ENCODE assay signal across 8 cellular contexts in genomic region chr5:176415240-176416122, GRCh38. TPM values are rescaled to one million over a fixed set of nuclear protein-coding genes. Genes with fewer than 3 reads are reported as not detected.
DNase-seq lines count a peak whose midpoint lies in the region; ATAC-seq and TF ChIP-seq lines count a peak whose summit lies in the region.

No MANE protein-coding gene starts in this region.

- intact Hi-C loops in heart left ventricle (cut with DNase I) = loop anchor here in 8 of 10 donors (2.0 to 10.0 kb wide), 11 partner anchors 31 to 239 kb away; partner anchors contain the start of genes RNF44 (in 3 of the 8), CDHR2 (in 2 of the 8), KIAA1191 (in 2 of the 8) and ARL10 (in 1 of the 8)

- peak overlapping the region; percentile 83 to 99 (median 96) for H3K27ac ChIP-seq in heart left ventricle

- H3K4me3 Mint-ChIP-seq in activated naive CD8-positive, alpha-beta T cell treated with anti-CD3 and anti-CD28 coated beads, Interleukin-2, amount 10 ng/mL, durations not matched to agents 7 days and 5 days = peak overlapping the region; percentile 84
- H3K4me3 Mint-ChIP-seq in progenitor cell of endocrine pancreas (ENCODE audit: low read depth) = peak overlapping the region; percentile 72

- TF ChIP-seq CTCF in heart left ventricle (IDR thresholded peaks at IDR 0.05) (no peak), progenitor cell of endocrine pancreas (IDR thresholded peaks at IDR 0.05; ENCODE audit: unreplicated experiment) (no peak)

- H3K27ac Mint-ChIP-seq in activated naive CD8-positive, alpha-beta T cell treated with anti-CD3 and anti-CD28 coated beads, Interleukin-2, amount 10 ng/mL, durations not matched to agents 7 days and 5 days = peak overlapping the region; percentile 7
- peak overlapping the region; percentile 67 for H3K27ac Mint-ChIP-seq in progenitor cell of endocrine pancreas

- H3K36me3 ChIP-seq in heart left ventricle = peaks cover 0 to 8% (median under 1%) of the 10 kb centered on the region in 9 donors

- peaks cover 10 to 56% (median 42%) of the 10 kb centered on the region in 12 donors for H3K4me1 ChIP-seq in heart left ventricle

- DNase-seq in EH (ENCODE audit: low read depth) (peak; percentile 90), HT-29 (ENCODE audit: low spot score) (peak; percentile 56), heart left ventricle (peak in 4 of 5 donors; percentile 33 to 57 (median 42)), progenitor cell of endocrine pancreas (ENCODE audit: low spot score, unreplicated experiment) (no peak), OCI-M1 (lab: John Stamatoyannopoulos, UW) (no peak), NCI-H1436 treated with DMSO at 0.1 percent for 48 hours (lab: John Stamatoyannopoulos, UW) (no peak)
- DNase-seq in activated naive CD8-positive, alpha-beta T cell treated with anti-CD3 and anti-CD28 coated beads, Interleukin-2, amount 10 ng/mL, durations not matched to agents 7 days and 5 days = no peak
- no peak for DNase-seq in stimulated activated CD4-positive, alpha-beta T cell treated with anti-CD3 and anti-CD28 coated beads, Interleukin-4, amount 100 ng/mL, for 24 hours

- H3K4me1 Mint-ChIP-seq in activated naive CD8-positive, alpha-beta T cell treated with anti-CD3 and anti-CD28 coated beads, Interleukin-2, amount 10 ng/mL, durations not matched to agents 7 days and 5 days = peaks cover 25% of the 10 kb centered on the region
- no peaks in the 10 kb centered on the region for H3K4me1 Mint-ChIP-seq in progenitor cell of endocrine pancreas (ENCODE audit: low read depth)

- no peaks in the 10 kb centered on the region for H3K27me3 ChIP-seq in heart left ventricle

- no peaks in the 10 kb centered on the region for H3K9me3 ChIP-seq in heart left ventricle

- H3K27me3 Mint-ChIP-seq in activated naive CD8-positive, alpha-beta T cell treated with anti-CD3 and anti-CD28 coated beads, Interleukin-2, amount 10 ng/mL, durations not matched to agents 7 days and 5 days = peaks cover 11% of the 10 kb centered on the region
- no peaks in the 10 kb centered on the region for H3K27me3 Mint-ChIP-seq in progenitor cell of endocrine pancreas

- WGBS in heart left ventricle, 4 donors = 39 to 57% (median 41%) methylated on average over 14 to 20 of the region's 20 CpGs

- H3K4me3 ChIP-seq in heart left ventricle = peak overlapping the region; percentile 47 to 100 (median 84)

- H3K9me3 Mint-ChIP-seq in activated naive CD8-positive, alpha-beta T cell treated with anti-CD3 and anti-CD28 coated beads, Interleukin-2, amount 10 ng/mL, durations not matched to agents 7 days and 5 days = no peaks in the 10 kb centered on the region
- peaks cover 4% of the 10 kb centered on the region for H3K9me3 Mint-ChIP-seq in progenitor cell of endocrine pancreas (ENCODE audit: low read depth)

- ATAC-seq in activated naive CD8-positive, alpha-beta T cell treated with anti-CD3 and anti-CD28 coated beads, Interleukin-2, amount 10 ng/mL, durations not matched to agents 7 days and 5 days (ENCODE audit: low read depth) = no peak
- peak in 3 of 4 donors; percentile 4 to 21 (median 18) for ATAC-seq in heart left ventricle

- TF ChIP-seq POLR2A in heart left ventricle (IDR thresholded peaks at IDR 0.05) = no peak

- no peaks in the 10 kb centered on the region for H3K36me3 Mint-ChIP-seq in activated naive CD8-positive, alpha-beta T cell treated with anti-CD3 and anti-CD28 coated beads, Interleukin-2, amount 10 ng/mL, durations not matched to agents 7 days and 5 days
- peaks cover under 1% of the 10 kb centered on the region for H3K36me3 Mint-ChIP-seq in progenitor cell of endocrine pancreas (ENCODE audit: insufficient read depth)

- POLR2A ChIA-PET in activated naive CD8-positive, alpha-beta T cell treated with anti-CD3 and anti-CD28 coated beads, Interleukin-2, amount 10 ng/mL, durations not matched to agents 7 days and 5 days (lab: Charles Lee) = interaction anchor here (0.5 to 3.1 kb wide), 12 partner anchors 10 to 181 kb away, joined by 3 to 20 read pairs (median 6); partner anchors contain the start of genes HIGD2A, KIAA1191, NOP16 and RNF44

RNA-seq across cellular contexts. Expression of gene CLTB, which starts 0.9 kb away (rescaled TPM):
- total RNA-seq in HT-29 (2014; rRNA removed; shearing (Covaris generic)) = 87.3 and 97.2 TPM in 2 replicates
- total RNA-seq in activated naive CD8-positive, alpha-beta T cell treated with anti-CD3 and anti-CD28 coated beads, Interleukin-2, amount 10 ng/mL, durations not matched to agents 7 days and 5 days = 10 to 100 TPM; 52.8 to 53.1 TPM
- total RNA-seq in heart left ventricle (100 to 1,000 TPM; 185 to 401 (median 231) TPM), progenitor cell of endocrine pancreas (27.9 and 29.1 TPM in 2 replicates)
- polyA plus RNA-seq in heart left ventricle = 100 to 1,000 TPM; 461 to 464 TPM

RNA-seq across cellular contexts. Expression of gene HIGD2A, which starts 26.9 kb away (rescaled TPM):
- 142 and 166 TPM in 2 replicates for total RNA-seq in HT-29 (2014; rRNA removed; shearing (Covaris generic))
- total RNA-seq in activated naive CD8-positive, alpha-beta T cell treated with anti-CD3 and anti-CD28 coated beads, Interleukin-2, amount 10 ng/mL, durations not matched to agents 7 days and 5 days = 10 to 100 TPM; 97.6 to 97.7 TPM
- total RNA-seq in heart left ventricle = 100 to 1,000 TPM; 177 to 318 (median 218) TPM
- polyA plus RNA-seq in heart left ventricle = 100 to 1,000 TPM; 229 to 454 TPM
- total RNA-seq in progenitor cell of endocrine pancreas = 88.0 and 96.8 TPM in 2 replicates

RNA-seq across cellular contexts. Expression of gene NOP16, which starts 27.1 kb away (rescaled TPM):
- 77.1 and 82.4 TPM in 2 replicates for total RNA-seq in HT-29 (2014; rRNA removed; shearing (Covaris generic))
- total RNA-seq in activated naive CD8-positive, alpha-beta T cell treated with anti-CD3 and anti-CD28 coated beads, Interleukin-2, amount 10 ng/mL, durations not matched to agents 7 days and 5 days = 10 to 100 TPM; 27.5 to 30.3 TPM
- 10 to 100 TPM in 8 of 9 donors, 1 to 10 TPM in 1; 9.3 to 33.9 (median 15.8) TPM for total RNA-seq in heart left ventricle
- 10 to 100 TPM; 33.4 to 83.4 TPM for polyA plus RNA-seq in heart left ventricle
- 21.9 and 26.4 TPM in 2 replicates for total RNA-seq in progenitor cell of endocrine pancreas

RNA-seq across cellular contexts. Expression of gene FAF2, which starts 32.7 kb away (rescaled TPM):
- total RNA-seq in HT-29 (2014; rRNA removed; shearing (Covaris generic)) = 28.7 and 30.7 TPM in 2 replicates
- total RNA-seq in activated naive CD8-positive, alpha-beta T cell treated with anti-CD3 and anti-CD28 coated beads, Interleukin-2, amount 10 ng/mL, durations not matched to agents 7 days and 5 days = 10 to 100 TPM; 32.4 TPM
- total RNA-seq in heart left ventricle (10 to 100 TPM; 11.6 to 20.8 (median 13.6) TPM), progenitor cell of endocrine pancreas (53.6 and 54.6 TPM in 2 replicates)
- polyA plus RNA-seq in heart left ventricle = 10 to 100 TPM in 1 of 2 donors, 1 to 10 TPM in 1; 6.6 to 15.0 TPM

RNA-seq across cellular contexts. Expression of gene ARL10, which starts 50.2 kb away (rescaled TPM):
- total RNA-seq in HT-29 (2014; rRNA removed; shearing (Covaris generic)) = 0.03 TPM in 1 of 2 replicates, not detected in the other
- 10 to 100 TPM; 10.5 to 12.5 TPM for total RNA-seq in activated naive CD8-positive, alpha-beta T cell treated with anti-CD3 and anti-CD28 coated beads, Interleukin-2, amount 10 ng/mL, durations not matched to agents 7 days and 5 days
- 1 to 10 TPM; 2.9 to 8.1 (median 5.4) TPM for total RNA-seq in heart left ventricle
- 1 to 10 TPM; 1.5 to 4.8 TPM for polyA plus RNA-seq in heart left ventricle
- 24.5 and 29.5 TPM in 2 replicates for total RNA-seq in progenitor cell of endocrine pancreas

Comparison
In these comparisons a context has a peak if more than half of its experiments do, and no peak if none do; other contexts are left out.
1. DNase-seq: peak in EH (single experiment), HT-29 (single experiment) and heart left ventricle (4 of 5); none in activated naive CD8-positive, alpha-beta T cell treated with anti-CD3 and anti-CD28 coated beads, Interleukin-2, amount 10 ng/mL, durations not matched to agents 7 days and 5 days (single experiment), progenitor cell of endocrine pancreas (single experiment), stimulated activated CD4-positive, alpha-beta T cell treated with anti-CD3 and anti-CD28 coated beads, Interleukin-4, amount 100 ng/mL, for 24 hours (single experiment), OCI-M1 (single experiment) and NCI-H1436 treated with DMSO at 0.1 percent for 48 hours (single experiment).